ENCODE assay signal across 15 cellular contexts in genomic region chr3:126925411-126926171, GRCh38. TPM values are rescaled to one million over a fixed set of nuclear protein-coding genes. Genes with fewer than 3 reads are reported as not detected.
DNase-seq lines count a peak whose midpoint lies in the region; ATAC-seq and TF ChIP-seq lines count a peak whose summit lies in the region.
"Had no signal": no experiment of that assay in that cellular context is flagged by ENCODE, and none has a peak within 500 bp of the region (broad histone marks: within the 10 kb centered on the region; RNA-seq: fewer than 3 reads in every experiment).

No MANE protein-coding gene starts in this region.

- WGBS in heart left ventricle, 4 donors = 63 to 71% (median 65%) methylated on average over 14 of the region's 14 CpGs
- WGBS in right lobe of liver (ENCODE audit: insufficient coverage, low coverage, low lambda C conversion rate, missing lambda C conversion rate) = 66% methylated on average over 14 of the region's 14 CpGs
- WGBS in aorta, 2 donors = 81 to 89% methylated on average over 14 of the region's 14 CpGs

- no peak overlapping the region for H3K4me3 Mint-ChIP-seq in activated T-helper 17 cell treated with anti-CD3 and anti-CD28 coated beads, Interleukin-2, amount 50 U/mL, for 72 hours
- no peak overlapping the region for H3K4me3 Mint-ChIP-seq in activated naive CD4-positive, alpha-beta T cell treated with anti-CD3 and anti-CD28 coated beads, Interleukin-2, amount 10 ng/mL, durations not matched to agents 7 days and 5 days
- H3K4me3 Mint-ChIP-seq: activated CD4-positive, alpha-beta T cell treated with anti-CD3 and anti-CD28 coated beads, Interleukin-2, amount 10 ng/mL, durations not matched to agents 7 days and 5 days; H9; naive B cell had no signal

- H3K36me3 ChIP-seq in heart left ventricle (no peaks in the 10 kb centered on the region), right atrium auricular region (no peaks in the 10 kb centered on the region), right lobe of liver (no peaks in the 10 kb centered on the region), aorta (ENCODE audit: control insufficient read depth in 1 of 2, insufficient read depth in 2 of 2, low read length in 1 of 2) (no peaks in the 10 kb centered on the region)
- H3K36me3 ChIP-seq: cardiac muscle cell had no signal

- intact Hi-C loops in heart left ventricle (cut with DNase I) = no loop called here
- intact Hi-C loops in right lobe of liver (cut with DNase I) = no loop called here
- intact Hi-C loops in aorta (cut with DNase I) = no loop called here

- CTCF ChIA-PET in activated naive CD4-positive, alpha-beta T cell treated with anti-CD3 and anti-CD28 coated beads, Interleukin-2, amount 10 ng/mL, durations not matched to agents 7 days and 5 days (lab: Charles Lee) = no interaction called here
- CTCF ChIA-PET in GM10248 (lab: Yijun Ruan, JAX) = interaction anchor here (1.1 kb wide), 1 partner anchor 22 kb away, joined by 3 read pairs; no protein-coding TSS in a partner anchor

- peaks cover 0 to 50% (median 28%) of the 10 kb centered on the region in 12 donors for H3K4me1 ChIP-seq in heart left ventricle
- peaks cover 0 to 29% of the 10 kb centered on the region in 2 donors for H3K4me1 ChIP-seq in right atrium auricular region
- H3K4me1 ChIP-seq in right lobe of liver = no peaks in the 10 kb centered on the region
- no peaks in the 10 kb centered on the region for H3K4me1 ChIP-seq in aorta (ENCODE audit: control insufficient read depth in 1 of 2, insufficient read depth in 2 of 2, low read length in 2 of 2)

- H3K27ac ChIP-seq in heart left ventricle (peak overlapping the region in 1 of 12 donors; percentile 86), right atrium auricular region (no peak overlapping the region), right lobe of liver (peak overlapping the region in 1 of 3 donors; percentile 19), aorta (ENCODE audit: low read depth in 1 of 2, low read length in 2 of 2) (peak overlapping the region in 1 of 2 donors; percentile 9)
- H3K27ac ChIP-seq: cardiac muscle cell had no signal

- ATAC-seq in heart left ventricle (peak in 3 of 4 donors; percentile 10 to 60 (median 39)), right lobe of liver (peak; percentile 59 to 79 (median 68)), aorta (ENCODE audit: low FRiP score) (peak; percentile 5)
- ATAC-seq in activated T-helper 17 cell treated with anti-CD3 and anti-CD28 coated beads, Interleukin-2, amount 50 U/mL, for 72 hours (replicated peaks) = no peak

- H3K4me3 ChIP-seq in heart left ventricle (no peak overlapping the region), right atrium auricular region (no peak overlapping the region), right lobe of liver (no peak overlapping the region), aorta (ENCODE audit: low read length in 2 of 2) (no peak overlapping the region)
- H3K4me3 ChIP-seq: cardiac muscle cell had no signal

- peak overlapping the region; percentile 3 for H3K27ac Mint-ChIP-seq in activated T-helper 17 cell treated with anti-CD3 and anti-CD28 coated beads, Interleukin-2, amount 50 U/mL, for 72 hours
- no peak overlapping the region for H3K27ac Mint-ChIP-seq in activated naive CD4-positive, alpha-beta T cell treated with anti-CD3 and anti-CD28 coated beads, Interleukin-2, amount 10 ng/mL, durations not matched to agents 7 days and 5 days
- H3K27ac Mint-ChIP-seq: activated CD4-positive, alpha-beta T cell treated with anti-CD3 and anti-CD28 coated beads, Interleukin-2, amount 10 ng/mL, durations not matched to agents 7 days and 5 days had no signal

- H3K9me3 Mint-ChIP-seq in activated T-helper 17 cell treated with anti-CD3 and anti-CD28 coated beads, Interleukin-2, amount 50 U/mL, for 72 hours = no peaks in the 10 kb centered on the region
- no peaks in the 10 kb centered on the region for H3K9me3 Mint-ChIP-seq in activated naive CD4-positive, alpha-beta T cell treated with anti-CD3 and anti-CD28 coated beads, Interleukin-2, amount 10 ng/mL, durations not matched to agents 7 days and 5 days
- H3K9me3 Mint-ChIP-seq: activated CD4-positive, alpha-beta T cell treated with anti-CD3 and anti-CD28 coated beads, Interleukin-2, amount 10 ng/mL, durations not matched to agents 7 days and 5 days had no signal

- H3K4me1 Mint-ChIP-seq in activated T-helper 17 cell treated with anti-CD3 and anti-CD28 coated beads, Interleukin-2, amount 50 U/mL, for 72 hours = peaks cover 11% of the 10 kb centered on the region
- H3K4me1 Mint-ChIP-seq in activated naive CD4-positive, alpha-beta T cell treated with anti-CD3 and anti-CD28 coated beads, Interleukin-2, amount 10 ng/mL, durations not matched to agents 7 days and 5 days = peaks cover 2% of the 10 kb centered on the region

- POLR2A ChIA-PET in GM10248 (lab: Yijun Ruan, JAX) = no interaction called here

- no peaks in the 10 kb centered on the region for H3K36me3 Mint-ChIP-seq in activated T-helper 17 cell treated with anti-CD3 and anti-CD28 coated beads, Interleukin-2, amount 50 U/mL, for 72 hours (ENCODE audit: low read depth)
- H3K36me3 Mint-ChIP-seq in activated naive CD4-positive, alpha-beta T cell treated with anti-CD3 and anti-CD28 coated beads, Interleukin-2, amount 10 ng/mL, durations not matched to agents 7 days and 5 days = no peaks in the 10 kb centered on the region

- H3K9me3 ChIP-seq in heart left ventricle (peaks cover 0 to under 1% (median 0%) of the 10 kb centered on the region in 12 donors), right atrium auricular region (no peaks in the 10 kb centered on the region), right lobe of liver (no peaks in the 10 kb centered on the region), aorta (ENCODE audit: control insufficient read depth, low read length) (no peaks in the 10 kb centered on the region)

- H3K27me3 ChIP-seq in heart left ventricle = peaks cover 0 to 27% (median 0%) of the 10 kb centered on the region in 9 donors
- no peaks in the 10 kb centered on the region for H3K27me3 ChIP-seq in right atrium auricular region
- H3K27me3 ChIP-seq in right lobe of liver = no peaks in the 10 kb centered on the region
- H3K27me3 ChIP-seq in aorta (ENCODE audit: control insufficient read depth in 1 of 2, insufficient read depth in 2 of 2, low read length in 1 of 2) = no peaks in the 10 kb centered on the region
- H3K27me3 ChIP-seq: cardiac muscle cell had no signal

- TF ChIP-seq CTCF in heart left ventricle (IDR thresholded peaks at IDR 0.05) = no peak
- TF ChIP-seq CTCF in right atrium auricular region (IDR thresholded peaks at IDR 0.05) = no peak
- TF ChIP-seq CTCF in right lobe of liver (IDR thresholded peaks at IDR 0.05) = no peak
- TF ChIP-seq CTCF in GM10248 (IDR thresholded peaks at IDR 0.05; ENCODE audit: control extremely low read depth, extremely low read depth, low read depth, missing control alignments) = no peak

- DNase-seq in heart left ventricle = peak in 4 of 5 donors; percentile 41 to 55 (median 52)
- DNase-seq in right atrium auricular region (ENCODE audit: low spot score) = no peak
- DNase-seq in right lobe of liver = peak in 1 of 3 donors; percentile 64
- peak; percentile 76 to 79 for DNase-seq in aorta
- DNase-seq in activated naive CD4-positive, alpha-beta T cell treated with anti-CD3 and anti-CD28 coated beads, Interleukin-2, amount 10 ng/mL, durations not matched to agents 7 days and 5 days = no peak
- DNase-seq in GM10248 (ENCODE audit: extremely low spot score) = no peak
- no peak for DNase-seq in HuH-7.5 (ENCODE audit: low spot score)
- DNase-seq: activated CD4-positive, alpha-beta T cell treated with anti-CD3 and anti-CD28 coated beads, Interleukin-2, amount 10 ng/mL, durations not matched to agents 7 days and 5 days; DMS53; H9; naive B cell; NCI-H1436; stimulated activated CD4-positive, alpha-beta T cell treated with anti-CD3 and anti-CD28 coated beads, Interleukin-12 subunit alpha, Interleukin-12 subunit beta, amount 100 ng/mL, for 4 hours had no signal

- no peaks in the 10 kb centered on the region for H3K27me3 Mint-ChIP-seq in activated T-helper 17 cell treated with anti-CD3 and anti-CD28 coated beads, Interleukin-2, amount 50 U/mL, for 72 hours
- H3K27me3 Mint-ChIP-seq in activated naive CD4-positive, alpha-beta T cell treated with anti-CD3 and anti-CD28 coated beads, Interleukin-2, amount 10 ng/mL, durations not matched to agents 7 days and 5 days = peaks cover 2% of the 10 kb centered on the region
- H3K27me3 Mint-ChIP-seq: activated CD4-positive, alpha-beta T cell treated with anti-CD3 and anti-CD28 coated beads, Interleukin-2, amount 10 ng/mL, durations not matched to agents 7 days and 5 days had no signal

- no peak for TF ChIP-seq POLR2A in heart left ventricle (IDR thresholded peaks at IDR 0.05)
- no peak for TF ChIP-seq POLR2A in right lobe of liver (IDR thresholded peaks at IDR 0.05)

RNA-seq across cellular contexts. Expression of gene PLXNA1, which starts 57.3 kb away (rescaled TPM):
- total RNA-seq in heart left ventricle (10 to 100 TPM; 19.5 to 38.8 (median 29.6) TPM), right atrium auricular region (10 to 100 TPM; 22.9 to 23.3 TPM), right lobe of liver (1 to 10 TPM; 2.0 to 8.7 (median 5.6) TPM), aorta (10 to 100 TPM; 28.7 to 51.3 TPM)
- polyA plus RNA-seq in heart left ventricle (10 to 100 TPM; 14.6 to 30.4 TPM), aorta (10 to 100 TPM in 1 of 2 donors, 1 to 10 TPM in 1; 6.0 to 13.9 TPM)
- 1 to 10 TPM; 7.1 to 9.3 TPM for total RNA-seq in activated T-helper 17 cell treated with anti-CD3 and anti-CD28 coated beads, Interleukin-2, amount 50 U/mL, for 72 hours

Comparison
In these comparisons a context has a peak if more than half of its experiments do, and no peak if none do; other contexts are left out.
1. DNase-seq: peak in heart left ventricle (4 of 5) and aorta (2 of 2); none in right atrium auricular region (single experiment), activated naive CD4-positive, alpha-beta T cell treated with anti-CD3 and anti-CD28 coated beads, Interleukin-2, amount 10 ng/mL, durations not matched to agents 7 days and 5 days (single experiment), GM10248 (single experiment) and HuH-7.5 (single experiment).